In the genomic region with DNA sequence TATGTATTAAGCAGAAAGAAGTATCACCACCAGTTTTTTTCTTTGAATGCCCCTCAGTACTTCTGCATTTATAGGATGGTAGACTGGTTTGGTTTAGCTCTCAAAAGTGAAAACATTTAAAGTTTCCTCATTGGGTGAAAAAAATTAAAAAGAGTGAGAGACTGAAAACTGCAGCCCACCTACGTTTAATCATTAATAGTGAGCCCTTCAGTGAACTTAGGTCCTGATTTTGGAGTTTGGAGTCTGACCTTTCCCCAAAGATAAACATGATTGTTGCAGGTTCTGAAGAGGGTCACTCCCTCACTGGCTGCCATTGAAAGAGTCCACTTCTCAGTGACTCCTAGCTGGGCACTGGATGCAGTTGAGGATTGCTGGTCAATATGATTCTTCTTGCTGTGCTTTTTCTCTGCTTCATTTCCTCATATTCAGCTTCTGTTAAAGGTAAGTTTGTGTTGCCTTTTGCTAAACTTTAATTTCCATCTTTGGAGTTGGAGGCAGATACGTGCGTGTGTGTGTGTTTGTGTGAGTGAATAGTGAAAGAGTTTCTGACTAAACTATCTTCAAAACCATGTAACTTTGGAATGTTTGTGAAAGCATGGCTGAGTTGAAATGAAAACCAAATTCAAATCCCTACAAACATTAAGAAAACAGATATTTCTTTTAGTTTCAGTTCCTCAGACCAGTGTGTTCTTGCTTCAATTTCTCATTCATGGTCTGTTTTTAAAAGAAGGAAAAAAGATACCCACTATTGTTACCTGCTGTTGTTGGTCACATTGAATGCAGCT, we compare ENCODE assay signal across 9 cellular contexts. TPM values are rescaled to one million over a fixed set of nuclear protein-coding genes. Genes with fewer than 3 reads are reported as not detected.
A peak's percentile ranks its signal among the peaks of the same experiment; 100 is the strongest.
DNase-seq lines count a peak whose midpoint lies in the region; ATAC-seq and TF ChIP-seq lines count a peak whose summit lies in the region.
"Had no signal": no experiment of that assay in that cellular context is flagged by ENCODE, and none has a peak within 500 bp of the region (broad histone marks: within the 10 kb centered on the region; RNA-seq: fewer than 3 reads in every experiment).

TSS of gene MTTP (plus strand) at position 295 of the 785 bp plus-strand sequence. CDS start at position 381, 86 bp downstream.

- H3K23ac ChIP-seq in H9 (ENCODE audit: insufficient read length, low read depth, low read length) (no peak within 1 kb of the TSS), mesendoderm (ENCODE audit: low read length) (no peak within 1 kb of the TSS)

- H2BK12ac ChIP-seq in H9 (ENCODE audit: insufficient read length, low read depth, low read length), result no peak within 1 kb of the TSS

- H2BK5ac ChIP-seq in H9 (ENCODE audit: insufficient read length, low read length), result no peak within 1 kb of the TSS
- no peak within 1 kb of the TSS for H2BK5ac ChIP-seq in mesendoderm (ENCODE audit: low read length)

- peak within 1 kb of the TSS; percentile 45 for H3T11ph ChIP-seq in H9 (ENCODE audit: low read length)

- H3K27ac Mint-ChIP-seq in H9, result peak within 1 kb of the TSS; percentile 87 to 99 (median 96)

- H3K18ac ChIP-seq in H9 (ENCODE audit: insufficient read length, low read depth, low read length), result peak within 1 kb of the TSS; percentile 75
- H3K18ac ChIP-seq in mesendoderm (ENCODE audit: low read length), result no peak within 1 kb of the TSS

- H4K8ac ChIP-seq in H9 (replicated peaks; ENCODE audit: insufficient read length, low read depth, low read length), result no peak within 1 kb of the TSS
- H4K8ac ChIP-seq in mesendoderm (ENCODE audit: low read depth, low read length), result no peak within 1 kb of the TSS

- DNase-seq in H9 (no peak), mesendoderm (no peak), substantia nigra (lab: John Stamatoyannopoulos, UW) (no peak), KBM-7 (no peak), lower lobe of right lung (no peak)
- DNase-seq in activated T-cell treated with anti-CD3 and anti-CD28 coated beads, Interleukin-2, amount 50 U/mL, for 4 hours, result no peak
- DNase-seq: DMS 273 treated with DMSO at 0.1 percent for 48 hours had no signal

- H3K27me3 ChIP-seq in H9 (ENCODE audit: insufficient read depth, low read length), result no peaks in the 10 kb centered on the region
- H3K27me3 ChIP-seq in HUES48 (ENCODE audit: control insufficient read depth, insufficient read depth, low read length), result no peaks in the 10 kb centered on the region
- H3K27me3 ChIP-seq in mesendoderm (ENCODE audit: insufficient read depth, low read length, poor library complexity), result no peaks in the 10 kb centered on the region
- no peaks in the 10 kb centered on the region for H3K27me3 ChIP-seq in lower lobe of right lung (ENCODE audit: low read depth)

- no peaks in the 10 kb centered on the region for H4K20me1 ChIP-seq in H9 (ENCODE audit: control insufficient read depth, insufficient read depth, insufficient read length)

- H3K4me2 ChIP-seq in H9 (ENCODE audit: insufficient read depth, insufficient read length, low read length) (no peak within 1 kb of the TSS), mesendoderm (ENCODE audit: low read length) (no peak within 1 kb of the TSS)

- H3K56ac ChIP-seq in H9 (ENCODE audit: insufficient read length, low read depth, low read length) (no peak within 1 kb of the TSS), mesendoderm (ENCODE audit: low read length) (peak within 1 kb of the TSS; percentile 19)

- H2BK15ac ChIP-seq in H9 (ENCODE audit: low read depth, low read length) (no peak within 1 kb of the TSS), mesendoderm (replicated peaks; ENCODE audit: low read depth) (no peak within 1 kb of the TSS)

- H4K91ac ChIP-seq in H9 (ENCODE audit: insufficient read length, low read depth, low read length), result no peak within 1 kb of the TSS

- H3K79me2 ChIP-seq in H9 (ENCODE audit: insufficient read depth, low read length) (no peaks in the 10 kb centered on the region), mesendoderm (ENCODE audit: control insufficient read depth, insufficient read depth, low read length) (no peaks in the 10 kb centered on the region)

- H3K36me3 ChIP-seq in HUES48 (ENCODE audit: control insufficient read depth, insufficient read depth, low read length) (no peaks in the 10 kb centered on the region), mesendoderm (ENCODE audit: control insufficient read depth, insufficient read depth, low read length) (no peaks in the 10 kb centered on the region), lower lobe of right lung (no peaks in the 10 kb centered on the region)

- peak within 1 kb of the TSS in 1 of 2 experiments; percentile 64; a peak in 2 of 5 replicates for H3K4me3 Mint-ChIP-seq in H9
- H3K4me3 Mint-ChIP-seq in activated T-cell treated with anti-CD3 and anti-CD28 coated beads, Interleukin-2, amount 50 U/mL, for 4 hours, result no peak within 1 kb of the TSS

- H3K27me3 Mint-ChIP-seq in H9 (ENCODE audit: low read depth), result no peaks in the 10 kb centered on the region
- peaks cover 25% of the 10 kb centered on the region for H3K27me3 Mint-ChIP-seq in activated T-cell treated with anti-CD3 and anti-CD28 coated beads, Interleukin-2, amount 50 U/mL, for 4 hours (ENCODE audit: low read depth)

- intact Hi-C loops in lower lobe of right lung (cut with DNase I), result no loop called here

- TF ChIP-seq CTCF in H9 (conservative IDR thresholded peaks at IDR 0.05), result no peak
- TF ChIP-seq CTCF in lower lobe of right lung (IDR thresholded peaks at IDR 0.05), result no peak

- no peak within 1 kb of the TSS for H2BK20ac ChIP-seq in H9 (ENCODE audit: low read depth, low read length, poor library complexity, severe bottlenecking)

- H4K5ac ChIP-seq in H9 (ENCODE audit: insufficient read length, low read depth, low read length) (no peak within 1 kb of the TSS), mesendoderm (ENCODE audit: low read length) (no peak within 1 kb of the TSS)

- H3K4ac ChIP-seq in H9 (ENCODE audit: low read depth, low read length) (no peak within 1 kb of the TSS), mesendoderm (ENCODE audit: low read depth, low read length) (no peak within 1 kb of the TSS)

- H3K9me3 Mint-ChIP-seq in H9, result no peaks in the 10 kb centered on the region
- no peaks in the 10 kb centered on the region for H3K9me3 Mint-ChIP-seq in activated T-cell treated with anti-CD3 and anti-CD28 coated beads, Interleukin-2, amount 50 U/mL, for 4 hours

- no peaks in the 10 kb centered on the region for H3K23me2 ChIP-seq in H9 (ENCODE audit: insufficient read length, low read depth, low read length, poor library complexity, severe bottlenecking)

- H3K79me1 ChIP-seq in H9 (ENCODE audit: insufficient read depth, low read depth, low read length, poor library complexity, severe bottlenecking) (no peaks in the 10 kb centered on the region), mesendoderm (ENCODE audit: low read length) (no peaks in the 10 kb centered on the region)

- H3K4me1 Mint-ChIP-seq in H9, result peaks cover 9 to 11% of the 10 kb centered on the region in 2 experiments
- no peaks in the 10 kb centered on the region for H3K4me1 Mint-ChIP-seq in activated T-cell treated with anti-CD3 and anti-CD28 coated beads, Interleukin-2, amount 50 U/mL, for 4 hours (ENCODE audit: low read depth)

- peak within 1 kb of the TSS; percentile 94 for H2AFZ ChIP-seq in H9 (ENCODE audit: low read length)

- peak within 1 kb of the TSS; percentile 34; the same call in 1 of the 2 replicates for H3K4me3 ChIP-seq in HUES48 (ENCODE audit: low read depth, low read length)
- no peak within 1 kb of the TSS for H3K4me3 ChIP-seq in mesendoderm (ENCODE audit: low read length)
- H3K4me3 ChIP-seq in lower lobe of right lung, result no peak within 1 kb of the TSS

- H3K9me3 ChIP-seq in H9 (ENCODE audit: control insufficient read depth, low read depth, low read length) (no peaks in the 10 kb centered on the region), HUES48 (ENCODE audit: control insufficient read depth, insufficient read depth, low read length) (no peaks in the 10 kb centered on the region), lower lobe of right lung (no peaks in the 10 kb centered on the region)

- H3K27ac ChIP-seq in H9 (ENCODE audit: insufficient read length, low read depth, low read length) (no peak within 1 kb of the TSS), HUES48 (ENCODE audit: low read depth, low read length) (no peak within 1 kb of the TSS), mesendoderm (ENCODE audit: low read depth, low read length) (no peak within 1 kb of the TSS), substantia nigra (ENCODE audit: low read depth, low read length, poor library complexity, severe bottlenecking) (no peak within 1 kb of the TSS), lower lobe of right lung (no peak within 1 kb of the TSS)

- no peaks in the 10 kb centered on the region for H3K36me3 Mint-ChIP-seq in H9 (ENCODE audit: insufficient read depth in 1 of 3, low read depth in 3 of 3)
- no peaks in the 10 kb centered on the region for H3K36me3 Mint-ChIP-seq in activated T-cell treated with anti-CD3 and anti-CD28 coated beads, Interleukin-2, amount 50 U/mL, for 4 hours (ENCODE audit: insufficient read depth)

- ATAC-seq in GM18520 (IDR thresholded peaks at IDR 0.05; ENCODE audit: unreplicated experiment) (peak; percentile 66), lower lobe of right lung (no peak)
- ATAC-seq in activated T-cell treated with anti-CD3 and anti-CD28 coated beads, Interleukin-2, amount 50 U/mL, for 4 hours, result no peak

- no CpG with 5 or more reads among the region's 3 CpGs for WGBS in H9 (ENCODE audit: extremely low coverage, insufficient read length, low lambda C conversion rate)
- no CpG with 5 or more reads among the region's 3 CpGs for WGBS in mesendoderm (ENCODE audit: extremely low coverage, insufficient coverage, low lambda C conversion rate)

- H3K9ac ChIP-seq in H9 (ENCODE audit: extremely low read depth, insufficient read length, low read length) (no peak within 1 kb of the TSS), HUES48 (ENCODE audit: low read depth, low read length) (no peak within 1 kb of the TSS), mesendoderm (ENCODE audit: low read length) (no peak within 1 kb of the TSS)

- 0 out of 2 replicates have a peak within 1 kb of the TSS, but pooled peaks have one; percentile 28 for H3K14ac ChIP-seq in H9 (ENCODE audit: insufficient read depth, low read length)

- in situ Hi-C loops in KBM-7 (cut with MboI; ENCODE audit: low pct_unique_long_range_greater_than_20kb, low sequenced_read_pairs), result no loop called here

- no peak within 1 kb of the TSS for H2BK120ac ChIP-seq in H9 (ENCODE audit: low read depth, low read length, poor library complexity, severe bottlenecking)
- H2BK120ac ChIP-seq in mesendoderm (ENCODE audit: low read depth, low read length), result no peak within 1 kb of the TSS

- H3K4me1 ChIP-seq in H9 (ENCODE audit: insufficient read depth, low read length) (no peaks in the 10 kb centered on the region; the same call in 1 of the 2 replicates), HUES48 (ENCODE audit: control insufficient read depth, insufficient read depth, low read length) (peaks cover 11% of the 10 kb centered on the region), mesendoderm (ENCODE audit: control insufficient read depth, low read depth, low read length) (no peaks in the 10 kb centered on the region), lower lobe of right lung (no peaks in the 10 kb centered on the region)

- H2AK5ac ChIP-seq in H9 (ENCODE audit: insufficient read length, low read length) (no peak within 1 kb of the TSS), mesendoderm (ENCODE audit: low read length) (no peak within 1 kb of the TSS)

RNA-seq across cellular contexts. Expression of gene MTTP, which starts in this region (rescaled TPM):
- 0.46 and 0.64 TPM in 2 replicates for total RNA-seq in H9 (2021)
- 0.11 TPM for polyA plus RNA-seq in mesendoderm (2013, experiment 1 of 2)
- polyA plus RNA-seq in mesendoderm (2013, experiment 2 of 2), result 0.13 TPM
- 0.15 TPM for total RNA-seq in lower lobe of right lung
- total RNA-seq in activated T-cell treated with anti-CD3 and anti-CD28 coated beads, Interleukin-2, amount 50 U/mL, for 4 hours, result not detected
